ENCODE assay signal across 13 cellular contexts in genomic region chr17:10541179-10541578, GRCh38. TPM values are rescaled to one million over a fixed set of nuclear protein-coding genes. Genes with fewer than 3 reads are reported as not detected.
"Had no signal": no experiment of that assay in that cellular context is flagged by ENCODE, and none has a peak within 500 bp of the region (broad histone marks: within the 10 kb centered on the region; RNA-seq: fewer than 3 reads in every experiment).

No MANE protein-coding gene starts in this region.

RNA-seq across cellular contexts. Expression of gene MYH2, which starts 8.3 kb away (rescaled TPM):
- total RNA-seq: natural killer cell, osteoblast, progenitor cell of endocrine pancreas, pulmonary artery endothelial cell, right atrium auricular region, sciatic nerve, smooth muscle cell, spleen, suprapubic skin had no signal
- polyA plus RNA-seq: smooth muscle cell had no signal

RNA-seq across cellular contexts. Expression of gene MYH1, which starts 22.8 kb away (rescaled TPM):
- total RNA-seq: natural killer cell, occipital lobe, osteoblast, ovary, progenitor cell of endocrine pancreas, pulmonary artery endothelial cell, sciatic nerve, smooth muscle cell, suprapubic skin had no signal
- polyA plus RNA-seq: neural cell, smooth muscle cell, urinary bladder had no signal
